In the genomic region with DNA sequence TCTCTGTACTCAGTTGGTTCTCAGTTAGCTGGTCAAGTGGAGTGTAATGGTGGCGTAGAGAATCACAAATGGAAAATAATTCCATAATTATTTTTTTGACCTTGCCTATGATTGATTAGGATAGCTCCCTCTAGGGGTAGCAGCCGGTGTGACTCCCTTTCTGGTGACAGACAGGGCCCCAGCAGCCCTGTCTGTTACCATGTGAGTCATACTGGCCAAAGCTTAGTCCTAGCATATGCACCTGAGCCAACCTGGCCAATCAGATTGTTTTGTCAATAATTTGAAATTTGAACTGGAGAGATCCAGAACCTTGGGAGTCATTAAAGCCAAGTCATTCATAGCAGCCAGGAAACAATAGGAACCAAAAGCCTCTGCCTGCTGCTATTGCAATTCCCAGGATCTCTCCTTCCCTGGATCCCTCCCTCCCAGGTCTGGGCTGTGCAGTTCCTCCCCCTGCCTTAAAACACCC, we compare ENCODE assay signal across 1 cellular context.
TF ChIP-seq lines count a peak whose summit lies in the region.

No MANE protein-coding gene starts in this region.

TF ChIP-seq in SK-N-SH, 30 proteins besides CTCF, POLR2A, EP300 and RAD21 (continued from another document):
- TF ChIP-seq RXRA (IDR thresholded peaks at IDR 0.05; ENCODE audit: borderline replicate concordance, low read depth) (no peak), RCOR1 (IDR thresholded peaks at IDR 0.05; ENCODE audit: low read length) (no peak), MEF2A (IDR thresholded peaks at IDR 0.05; ENCODE audit: borderline replicate concordance, low read depth) (no peak), POLR2AphosphoS5 (IDR thresholded peaks at IDR 0.05; ENCODE audit: low read depth, low read length) (peak; percentile 13; the same call in 1 of the 2 replicates), FOXM1 (IDR thresholded peaks at IDR 0.05; ENCODE audit: low read depth) (0 out of 2 replicates have a peak, but pooled peaks have one; percentile 34), TAF1 (IDR thresholded peaks at IDR 0.05; ENCODE audit: borderline replicate concordance, low read depth, low read length) (no peak), MXI1 (IDR thresholded peaks at IDR 0.05; ENCODE audit: low read depth, low read length) (peak; percentile 92), FOSL2 (IDR thresholded peaks at IDR 0.05; ENCODE audit: borderline replicate concordance, low read depth) (peak; percentile 77), SMC3 (IDR thresholded peaks at IDR 0.05; ENCODE audit: low read depth, low read length) (peak; percentile 37)
- TF ChIP-seq, protein P1, sequence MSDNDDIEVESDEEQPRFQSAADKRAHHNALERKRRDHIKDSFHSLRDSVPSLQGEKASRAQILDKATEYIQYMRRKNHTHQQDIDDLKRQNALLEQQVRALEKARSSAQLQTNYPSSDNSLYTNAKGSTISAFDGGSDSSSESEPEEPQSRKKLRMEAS (IDR thresholded peaks at IDR 0.05; ENCODE audit: low read depth), result peak; percentile 61
- TF ChIP-seq, protein P2, sequence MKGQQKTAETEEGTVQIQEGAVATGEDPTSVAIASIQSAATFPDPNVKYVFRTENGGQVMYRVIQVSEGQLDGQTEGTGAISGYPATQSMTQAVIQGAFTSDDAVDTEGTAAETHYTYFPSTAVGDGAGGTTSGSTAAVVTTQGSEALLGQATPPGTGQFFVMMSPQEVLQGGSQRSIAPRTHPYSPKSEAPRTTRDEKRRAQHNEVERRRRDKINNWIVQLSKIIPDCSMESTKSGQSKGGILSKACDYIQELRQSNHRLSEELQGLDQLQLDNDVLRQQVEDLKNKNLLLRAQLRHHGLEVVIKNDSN (IDR thresholded peaks at IDR 0.05; ENCODE audit: borderline replicate concordance, low read depth), result peak; percentile 54; the same call in 1 of the 2 replicates
